ENCODE assay signal across 34 cellular contexts in the genomic region with DNA sequence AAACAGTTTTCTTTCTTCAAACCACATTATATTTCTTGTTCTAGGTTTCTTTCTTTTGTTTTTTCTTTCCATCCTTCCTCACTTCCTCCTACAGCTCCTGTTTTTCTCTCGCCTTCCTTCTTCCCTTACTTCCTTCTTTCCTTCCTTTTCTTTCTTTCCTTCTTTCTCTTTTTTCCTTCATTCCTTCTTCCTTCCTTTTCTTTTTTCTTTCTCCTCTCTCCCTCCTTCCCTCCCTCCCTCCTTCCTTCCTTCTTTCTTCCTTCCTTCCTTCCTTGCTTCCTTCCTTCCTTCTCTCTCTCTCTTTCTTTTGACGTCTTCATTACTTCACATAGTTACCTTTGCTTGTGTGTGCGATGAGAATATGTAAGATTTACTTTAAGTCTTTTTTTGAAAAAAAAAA.
"Had no signal": no experiment of that assay in that cellular context is flagged by ENCODE, and none has a peak within 500 bp of the region (broad histone marks: within the 10 kb centered on the region; RNA-seq: fewer than 3 reads in every experiment).

No MANE protein-coding gene starts in this region.

- DNase-seq: Karpas-422, Kasumi-1, MG63, MM.1S, MV-4-11, NCI-H1048, NCI-H1092, NCI-H1092 treated with DMSO at 0.1 percent for 48 hours, NCI-H1105, NCI-H1105 treated with DMSO at 0.1 percent for 48 hours, NCI-H1417, NCI-H1417 treated with DMSO at 0.1 percent for 48 hours, NCI-H1436, NCI-H1436 treated with DMSO at 0.1 percent for 48 hours, NCI-H146, NCI-H1694, NCI-H1694 treated with DMSO at 0.1 percent for 48 hours, NCI-H187, NCI-H187 treated with DMSO at 0.1 percent for 48 hours, NCI-H1930, NCI-H2029, NCI-H2029 treated with DMSO at 0.1 percent for 48 hours, NCI-H2081, NCI-H2081 treated with DMSO at 0.1 percent for 48 hours, NCI-H2107, NCI-H2171, NCI-H2171 treated with DMSO at 0.1 percent for 48 hours, NCI-H2227 treated with DMSO at 0.1 percent for 48 hours, NCI-H226, NCI-H345, NCI-H446, NCI-H446 treated with DMSO at 0.1 percent for 48 hours, NCI-H510A, NCI-H510A treated with DMSO at 0.1 percent for 48 hours had no signal

- H3K4me3 ChIP-seq: MG63 had no signal

- H3K9me3 ChIP-seq: MG63 had no signal

- H3K36me3 ChIP-seq: MG63 had no signal

- H3K27me3 ChIP-seq: MG63 had no signal
